Comparison of ENCODE assay signal across 10 cellular contexts in genomic region chr3:73625124-73625665, GRCh38. TPM values are rescaled to one million over a fixed set of nuclear protein-coding genes. Genes with fewer than 3 reads are reported as not detected.
DNase-seq lines count a peak whose midpoint lies in the region; ATAC-seq and TF ChIP-seq lines count a peak whose summit lies in the region.
"Had no signal": no experiment of that assay in that cellular context is flagged by ENCODE, and none has a peak within 500 bp of the region (broad histone marks: within the 10 kb centered on the region; RNA-seq: fewer than 3 reads in every experiment).

No MANE protein-coding gene starts in this region.

- no peak overlapping the region for H3K27ac Mint-ChIP-seq in activated naive CD4-positive, alpha-beta T cell treated with anti-CD3 and anti-CD28 coated beads for 36 hours
- H3K27ac Mint-ChIP-seq: T-helper 1 cell treated with Interleukin-12 subunit alpha and Interleukin-12 subunit beta and Interleukin-4 antibody, amounts not matched to agents 30 μg/mL and 1 μg/mL, for 36 hours had no signal

- CTCF ChIA-PET in RWPE1 (lab: Yijun Ruan, JAX), result no interaction called here
- CTCF ChIA-PET in activated naive CD4-positive, alpha-beta T cell treated with anti-CD3 and anti-CD28 coated beads for 36 hours (lab: Charles Lee), result no interaction called here

- no peaks in the 10 kb centered on the region for H3K4me1 Mint-ChIP-seq in activated naive CD4-positive, alpha-beta T cell treated with anti-CD3 and anti-CD28 coated beads for 36 hours (ENCODE audit: low read depth)

- peaks cover 6% of the 10 kb centered on the region for H3K4me1 ChIP-seq in foreskin keratinocyte

- DNase-seq in Caki2 (ENCODE audit: low read depth) (peak; percentile 46), foreskin keratinocyte (no peak), omental fat pad (ENCODE audit: low spot score) (no peak), RWPE1 (ENCODE audit: low spot score) (no peak), NCI-H2196 treated with DMSO at 0.1 percent for 48 hours (lab: John Stamatoyannopoulos, UW; ENCODE audit: unreplicated experiment) (no peak)
- DNase-seq in stimulated activated CD4-positive, alpha-beta T cell treated with anti-CD3 and anti-CD28 coated beads, Interleukin-2, amount 100 ng/mL, for 24 hours, result no peak
- no peak for DNase-seq in activated naive CD4-positive, alpha-beta T cell treated with anti-CD3 and anti-CD28 coated beads for 36 hours

- TF ChIP-seq CTCF in foreskin keratinocyte (conservative IDR thresholded peaks at IDR 0.05) (no peak), omental fat pad (IDR thresholded peaks at IDR 0.05) (no peak), RWPE1 (conservative IDR thresholded peaks at IDR 0.05; ENCODE audit: low read depth) (no peak)

- in situ Hi-C loops in Caki2 (cut with HindIII; ENCODE audit: low pct_unique_long_range_greater_than_20kb, low sequenced_read_pairs), result no loop called here

- no peaks in the 10 kb centered on the region for H3K9me3 Mint-ChIP-seq in activated naive CD4-positive, alpha-beta T cell treated with anti-CD3 and anti-CD28 coated beads for 36 hours
- H3K9me3 Mint-ChIP-seq: T-helper 1 cell treated with Interleukin-12 subunit alpha and Interleukin-12 subunit beta and Interleukin-4 antibody, amounts not matched to agents 30 μg/mL and 1 μg/mL, for 36 hours had no signal

- H3K36me3 Mint-ChIP-seq in activated naive CD4-positive, alpha-beta T cell treated with anti-CD3 and anti-CD28 coated beads for 36 hours (ENCODE audit: low read depth), result no peaks in the 10 kb centered on the region

- H3K27me3 Mint-ChIP-seq in activated naive CD4-positive, alpha-beta T cell treated with anti-CD3 and anti-CD28 coated beads for 36 hours (ENCODE audit: low read depth), result peaks cover 19% of the 10 kb centered on the region

- POLR2A ChIA-PET in RWPE1 (lab: Yijun Ruan, JAX; ENCODE audit: low non-redundant PET), result no interaction called here

- H3K27me3 ChIP-seq in foreskin keratinocyte, result peaks cover 63% of the 10 kb centered on the region

- intact Hi-C loops in activated naive CD4-positive, alpha-beta T cell treated with anti-CD3 and anti-CD28 coated beads for 36 hours (cut with micrococcal nuclease), result no loop called here

- ATAC-seq in foreskin keratinocyte, result peak; percentile 59
- peak; percentile 63 for ATAC-seq in omental fat pad (ENCODE audit: low FRiP score)

- no peak overlapping the region for H3K4me3 Mint-ChIP-seq in activated naive CD4-positive, alpha-beta T cell treated with anti-CD3 and anti-CD28 coated beads for 36 hours
- H3K4me3 Mint-ChIP-seq: T-helper 1 cell treated with Interleukin-12 subunit alpha and Interleukin-12 subunit beta and Interleukin-4 antibody, amounts not matched to agents 30 μg/mL and 1 μg/mL, for 36 hours had no signal

- H3K27ac ChIP-seq in foreskin keratinocyte (no peak overlapping the region), RWPE1 (no peak overlapping the region)

TF ChIP-seq in PFSK-1, 5 proteins besides CTCF, POLR2A, EP300 and RAD21:
- TF ChIP-seq SIN3A (IDR thresholded peaks at IDR 0.05; ENCODE audit: borderline replicate concordance, insufficient read depth, low read length) (0 out of 2 replicates have a peak, but pooled peaks have one; percentile 56), REST (IDR thresholded peaks at IDR 0.05; ENCODE audit: insufficient read depth in 1 of 2, low read depth in 2 of 2, low read length in 2 of 2) (no peak), FOXP2 (optimal IDR thresholded peaks at IDR 0.05; ENCODE audit: borderline replicate concordance, extremely low read depth, extremely low read length, insufficient read depth) (no peak)

RNA-seq across cellular contexts. Expression of gene PDZRN3, which starts 0.5 kb away (rescaled TPM):
- 1.4 and 44.8 TPM in 2 replicates for total RNA-seq in Caki2 (2014; rRNA removed; shearing (Covaris generic); ENCODE audit: low replicate concordance)
- polyA plus RNA-seq in PFSK-1 (2012; ENCODE audit: insufficient read length, low read depth), result 17.8 TPM
- total RNA-seq in foreskin keratinocyte (0.24 and 0.25 TPM in 2 replicates), omental fat pad (10 to 100 TPM; 22.8 to 47.4 (median 37.5) TPM)
- 0.11 TPM in 1 of 2 replicates, not detected in the other for polyA plus RNA-seq in foreskin keratinocyte
- not detected for total RNA-seq in activated naive CD4-positive, alpha-beta T cell treated with anti-CD3 and anti-CD28 coated beads for 36 hours
- total RNA-seq: pulmonary artery endothelial cell had no signal
